Comparison of ENCODE assay signal across 14 cellular contexts in the genomic region with DNA sequence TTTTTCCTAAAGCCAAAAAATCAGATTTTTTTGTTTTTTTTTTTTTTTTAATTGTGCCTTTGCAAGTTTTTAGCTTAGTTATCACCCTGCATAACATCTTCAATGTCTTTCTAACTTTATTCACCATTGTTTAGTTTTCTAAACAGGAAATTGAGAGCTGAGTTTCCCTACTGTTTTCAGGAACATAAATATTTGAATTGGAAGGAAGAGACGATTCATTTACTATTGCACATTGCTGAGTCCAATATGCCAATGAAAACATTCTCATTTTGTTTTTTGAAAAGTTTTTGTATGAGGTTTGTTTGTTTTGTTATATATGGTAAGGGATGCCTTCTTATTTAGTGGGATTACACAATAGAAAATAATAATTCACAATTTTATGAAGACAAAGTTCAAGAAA.
DNase-seq lines count a peak whose midpoint lies in the region; TF ChIP-seq lines count a peak whose summit lies in the region.
"Had no signal": no experiment of that assay in that cellular context is flagged by ENCODE, and none has a peak within 500 bp of the region (broad histone marks: within the 10 kb centered on the region; RNA-seq: fewer than 3 reads in every experiment).

No MANE protein-coding gene starts in this region.

- WGBS in prostate gland, result 15% methylated on average over 1 of the region's 1 CpG

- TF ChIP-seq POLR2A in prostate gland (IDR thresholded peaks at IDR 0.05), result no peak

- peak overlapping the region; percentile 70 for H3K27ac Mint-ChIP-seq in osteocyte (ENCODE audit: unreplicated experiment)
- H3K27ac Mint-ChIP-seq: CD8-positive, alpha-beta memory T cell had no signal

- TF ChIP-seq CTCF in astrocyte of the spinal cord (IDR thresholded peaks at IDR 0.05; ENCODE audit: low read depth, low read length), result no peak
- no peak for TF ChIP-seq CTCF in osteocyte (IDR thresholded peaks at IDR 0.05)
- TF ChIP-seq CTCF in prostate gland (IDR thresholded peaks at IDR 0.05), result no peak

- H3K4me3 ChIP-seq in astrocyte of the spinal cord (ENCODE audit: low read depth, low read length) (no peak overlapping the region), HAP-1 (no peak overlapping the region), prostate gland (no peak overlapping the region)
- H3K4me3 ChIP-seq: A549, BLaER1 had no signal

- DNase-seq in astrocyte of the spinal cord (ENCODE audit: low read depth, low spot score) (peak; percentile 34), dermis microvascular lymphatic vessel endothelial cell (ENCODE audit: low read depth in 2 of 2) (peak; percentile 83 to 85), osteocyte (ENCODE audit: extremely low spot score, unreplicated experiment) (no peak), OCI-M1 (lab: John Stamatoyannopoulos, UW) (no peak), HAP-1 (ENCODE audit: low spot score in 2 of 2) (no peak), prostate gland (ENCODE audit: low spot score) (no peak), SIG-M5 treated with dmso at 0.1 percent for 504 hours (lab: John Stamatoyannopoulos, UW; ENCODE audit: unreplicated experiment) (no peak)
- DNase-seq: AML-193; CD8-positive, alpha-beta memory T cell; DMS53; GF-D8 had no signal

- H3K4me3 Mint-ChIP-seq in osteocyte (ENCODE audit: unreplicated experiment), result no peak overlapping the region
- H3K4me3 Mint-ChIP-seq: CD8-positive, alpha-beta memory T cell had no signal

- intact Hi-C loops in prostate gland (cut with DNase I), result no loop called here

- no peaks in the 10 kb centered on the region for H3K36me3 Mint-ChIP-seq in osteocyte (ENCODE audit: unreplicated experiment)
- H3K36me3 Mint-ChIP-seq: CD8-positive, alpha-beta memory T cell had no signal

- H3K27me3 ChIP-seq in HAP-1 (ENCODE audit: low read depth) (no peaks in the 10 kb centered on the region), prostate gland (replicated peaks; ENCODE audit: insufficient read depth) (no peaks in the 10 kb centered on the region)
- H3K27me3 ChIP-seq: BLaER1 had no signal

- H3K9me3 Mint-ChIP-seq in osteocyte (ENCODE audit: unreplicated experiment), result peaks cover 5% of the 10 kb centered on the region

- peaks cover 7% of the 10 kb centered on the region for H3K4me1 ChIP-seq in HAP-1
- H3K4me1 ChIP-seq in prostate gland (replicated peaks), result no peaks in the 10 kb centered on the region
- H3K4me1 ChIP-seq: A549, BLaER1 had no signal

- in situ Hi-C loops in astrocyte of the spinal cord (cut with HindIII; ENCODE audit: low sequenced_read_pairs), result no loop called here
- in situ Hi-C loops in HAP-1 (cut with MboI; ENCODE audit: low sequenced_read_pairs), result no loop called here

- no peaks in the 10 kb centered on the region for H3K27me3 Mint-ChIP-seq in osteocyte (ENCODE audit: unreplicated experiment)
- H3K27me3 Mint-ChIP-seq: CD8-positive, alpha-beta memory T cell had no signal

- H3K4me1 Mint-ChIP-seq in osteocyte (ENCODE audit: unreplicated experiment), result peaks cover 25% of the 10 kb centered on the region
- H3K4me1 Mint-ChIP-seq: CD8-positive, alpha-beta memory T cell had no signal

- H3K27ac ChIP-seq in prostate gland, result no peak overlapping the region
- H3K27ac ChIP-seq: A549, BLaER1, HL-60 had no signal

- H3K36me3 ChIP-seq in HAP-1 (replicated peaks) (no peaks in the 10 kb centered on the region), prostate gland (no peaks in the 10 kb centered on the region)
- H3K36me3 ChIP-seq: BLaER1 had no signal

- no peaks in the 10 kb centered on the region for H3K9me3 ChIP-seq in HAP-1
- H3K9me3 ChIP-seq in prostate gland, result no peaks in the 10 kb centered on the region
- H3K9me3 ChIP-seq: A549 had no signal

Comparison
In these comparisons a context has a peak if more than half of its experiments do, and no peak if none do; other contexts are left out.
1. DNase-seq: peak in astrocyte of the spinal cord (single experiment) and dermis microvascular lymphatic vessel endothelial cell (2 of 2); none in osteocyte (single experiment), OCI-M1 (single experiment), HAP-1 (0 of 2), prostate gland (single experiment) and SIG-M5 treated with dmso at 0.1 percent for 504 hours (single experiment).